Comparison of ENCODE assay signal across 1 cellular context in the genomic region with DNA sequence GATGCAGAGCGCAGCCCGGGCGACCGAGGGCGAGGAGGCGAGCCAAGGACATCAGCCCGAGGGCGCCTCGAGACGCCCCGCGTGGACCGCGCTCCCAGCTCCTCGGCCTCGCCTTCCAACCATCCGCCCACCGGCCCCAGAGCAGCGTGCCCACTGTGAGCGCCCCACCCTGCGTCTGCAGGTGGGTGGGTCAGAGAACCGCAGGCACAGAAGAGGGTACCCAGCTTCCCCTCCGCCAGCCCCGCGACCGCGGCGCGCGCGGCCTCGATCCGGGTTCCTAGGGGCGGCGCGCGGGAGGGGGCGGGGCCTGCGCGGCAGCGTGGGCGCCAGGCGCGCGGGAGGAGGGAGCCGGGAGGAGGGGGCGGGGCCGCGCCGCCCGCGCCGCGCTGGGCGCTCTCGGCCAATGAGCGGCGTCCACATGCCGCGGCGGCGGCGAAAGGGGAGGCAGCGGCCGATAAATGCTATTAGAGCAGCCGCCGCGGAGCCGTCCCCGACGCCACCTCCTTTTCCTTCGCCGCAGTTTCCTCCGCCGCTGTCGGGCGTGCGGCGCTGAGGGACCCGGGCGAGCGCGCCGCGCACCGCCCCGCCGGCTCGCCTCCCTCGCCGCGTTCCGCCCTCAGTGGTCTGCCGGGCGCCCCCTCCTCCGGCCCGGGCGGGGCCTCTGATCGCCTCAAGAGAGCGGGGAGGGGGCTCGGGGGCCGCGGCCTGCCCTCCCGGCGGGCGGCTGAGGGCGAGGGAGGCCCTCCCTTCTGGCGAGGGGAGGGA.
TF ChIP-seq lines count a peak whose summit lies in the region.

A gene (plus strand): TSS at position 464 of the 765 bp plus-strand sequence. CDS start 543 bp downstream, outside the sequence.

TF ChIP-seq in HepG2, 621 proteins besides CTCF, POLR2A, EP300 and RAD21 (continued from another document and continues in another):
- TF ChIP-seq, protein P1, sequence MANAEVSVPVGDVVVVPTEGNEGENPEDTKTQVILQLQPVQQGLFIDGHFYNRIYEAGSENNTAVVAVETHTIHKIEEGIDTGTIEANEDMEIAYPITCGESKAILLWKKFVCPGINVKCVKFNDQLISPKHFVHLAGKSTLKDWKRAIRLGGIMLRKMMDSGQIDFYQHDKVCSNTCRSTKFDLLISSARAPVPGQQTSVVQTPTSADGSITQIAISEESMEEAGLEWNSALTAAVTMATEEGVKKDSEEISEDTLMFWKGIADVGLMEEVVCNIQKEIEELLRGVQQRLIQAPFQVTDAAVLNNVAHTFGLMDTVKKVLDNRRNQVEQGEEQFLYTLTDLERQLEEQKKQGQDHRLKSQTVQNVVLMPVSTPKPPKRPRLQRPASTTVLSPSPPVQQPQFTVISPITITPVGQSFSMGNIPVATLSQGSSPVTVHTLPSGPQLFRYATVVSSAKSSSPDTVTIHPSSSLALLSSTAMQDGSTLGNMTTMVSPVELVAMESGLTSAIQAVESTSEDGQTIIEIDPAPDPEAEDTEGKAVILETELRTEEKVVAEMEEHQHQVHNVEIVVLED (CRISPR knock-in tag; IDR thresholded peaks at IDR 0.05; ENCODE audit: borderline replicate concordance): peak; percentile 37
- TF ChIP-seq ZNF530 (CRISPR knock-in tag; IDR thresholded peaks at IDR 0.05; ENCODE audit: low read depth) (no peak), ZNF607 (CRISPR knock-in tag; IDR thresholded peaks at IDR 0.05; ENCODE audit: borderline replicate concordance) (0 out of 2 replicates have a peak, but pooled peaks have one; percentile 68), ZNF253 (CRISPR knock-in tag; IDR thresholded peaks at IDR 0.05; ENCODE audit: borderline replicate concordance) (no peak), KAT7 (CRISPR knock-in tag; IDR thresholded peaks at IDR 0.05; ENCODE audit: borderline replicate concordance) (no peak; the same call in 1 of the 2 replicates), HOXA9 (CRISPR knock-in tag; IDR thresholded peaks at IDR 0.05; ENCODE audit: borderline replicate concordance) (0 out of 2 replicates have a peak, but pooled peaks have one; percentile 45), ZEB1 (IDR thresholded peaks at IDR 0.05; ENCODE audit: insufficient replicate concordance, low read depth) (no peak), TAF1 (CRISPR knock-in tag; IDR thresholded peaks at IDR 0.05) (peak; percentile 62), RFXANK (CRISPR knock-in tag; IDR thresholded peaks at IDR 0.05) (no peak), TEAD3 (CRISPR knock-in tag; optimal IDR thresholded peaks at IDR 0.05; ENCODE audit: borderline replicate concordance) (peak; percentile 11), ZNF225 (CRISPR knock-in tag; IDR thresholded peaks at IDR 0.05) (0 out of 2 replicates have a peak, but pooled peaks have one; percentile 65), ZNF296 (CRISPR knock-in tag; conservative IDR thresholded peaks at IDR 0.05) (no peak), ZNF747 (CRISPR knock-in tag; IDR thresholded peaks at IDR 0.05; ENCODE audit: borderline replicate concordance) (no peak), BRD4 (CRISPR knock-in tag; IDR thresholded peaks at IDR 0.05) (peak; percentile 57; the same call in 1 of the 2 replicates), ZNF274 (CRISPR knock-in tag; IDR thresholded peaks at IDR 0.05) (no peak), ZNF788 (CRISPR knock-in tag; IDR thresholded peaks at IDR 0.05; ENCODE audit: borderline replicate concordance) (peak; percentile 23; the same call in 1 of the 2 replicates), ZFP36L1 (CRISPR knock-in tag; IDR thresholded peaks at IDR 0.05) (peak; percentile 79; the same call in 1 of the 2 replicates)
- TF ChIP-seq, protein P2, sequence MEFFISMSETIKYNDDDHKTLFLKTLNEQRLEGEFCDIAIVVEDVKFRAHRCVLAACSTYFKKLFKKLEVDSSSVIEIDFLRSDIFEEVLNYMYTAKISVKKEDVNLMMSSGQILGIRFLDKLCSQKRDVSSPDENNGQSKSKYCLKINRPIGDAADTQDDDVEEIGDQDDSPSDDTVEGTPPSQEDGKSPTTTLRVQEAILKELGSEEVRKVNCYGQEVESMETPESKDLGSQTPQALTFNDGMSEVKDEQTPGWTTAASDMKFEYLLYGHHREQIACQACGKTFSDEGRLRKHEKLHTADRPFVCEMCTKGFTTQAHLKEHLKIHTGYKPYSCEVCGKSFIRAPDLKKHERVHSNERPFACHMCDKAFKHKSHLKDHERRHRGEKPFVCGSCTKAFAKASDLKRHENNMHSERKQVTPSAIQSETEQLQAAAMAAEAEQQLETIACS (CRISPR knock-in tag; IDR thresholded peaks at IDR 0.05): peak; percentile 85
- TF ChIP-seq, protein P3, sequence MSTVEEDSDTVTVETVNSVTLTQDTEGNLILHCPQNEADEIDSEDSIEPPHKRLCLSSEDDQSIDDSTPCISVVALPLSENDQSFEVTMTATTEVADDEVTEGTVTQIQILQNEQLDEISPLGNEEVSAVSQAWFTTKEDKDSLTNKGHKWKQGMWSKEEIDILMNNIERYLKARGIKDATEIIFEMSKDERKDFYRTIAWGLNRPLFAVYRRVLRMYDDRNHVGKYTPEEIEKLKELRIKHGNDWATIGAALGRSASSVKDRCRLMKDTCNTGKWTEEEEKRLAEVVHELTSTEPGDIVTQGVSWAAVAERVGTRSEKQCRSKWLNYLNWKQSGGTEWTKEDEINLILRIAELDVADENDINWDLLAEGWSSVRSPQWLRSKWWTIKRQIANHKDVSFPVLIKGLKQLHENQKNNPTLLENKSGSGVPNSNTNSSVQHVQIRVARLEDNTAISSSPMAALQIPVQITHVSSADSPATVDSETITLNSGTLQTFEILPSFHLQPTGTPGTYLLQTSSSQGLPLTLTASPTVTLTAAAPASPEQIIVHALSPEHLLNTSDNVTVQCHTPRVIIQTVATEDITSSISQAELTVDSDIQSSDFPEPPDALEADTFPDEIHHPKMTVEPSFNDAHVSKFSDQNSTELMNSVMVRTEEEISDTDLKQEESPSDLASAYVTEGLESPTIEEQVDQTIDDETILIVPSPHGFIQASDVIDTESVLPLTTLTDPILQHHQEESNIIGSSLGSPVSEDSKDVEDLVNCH (CRISPR knock-in tag; IDR thresholded peaks at IDR 0.05): no peak
- TF ChIP-seq, protein P4, sequence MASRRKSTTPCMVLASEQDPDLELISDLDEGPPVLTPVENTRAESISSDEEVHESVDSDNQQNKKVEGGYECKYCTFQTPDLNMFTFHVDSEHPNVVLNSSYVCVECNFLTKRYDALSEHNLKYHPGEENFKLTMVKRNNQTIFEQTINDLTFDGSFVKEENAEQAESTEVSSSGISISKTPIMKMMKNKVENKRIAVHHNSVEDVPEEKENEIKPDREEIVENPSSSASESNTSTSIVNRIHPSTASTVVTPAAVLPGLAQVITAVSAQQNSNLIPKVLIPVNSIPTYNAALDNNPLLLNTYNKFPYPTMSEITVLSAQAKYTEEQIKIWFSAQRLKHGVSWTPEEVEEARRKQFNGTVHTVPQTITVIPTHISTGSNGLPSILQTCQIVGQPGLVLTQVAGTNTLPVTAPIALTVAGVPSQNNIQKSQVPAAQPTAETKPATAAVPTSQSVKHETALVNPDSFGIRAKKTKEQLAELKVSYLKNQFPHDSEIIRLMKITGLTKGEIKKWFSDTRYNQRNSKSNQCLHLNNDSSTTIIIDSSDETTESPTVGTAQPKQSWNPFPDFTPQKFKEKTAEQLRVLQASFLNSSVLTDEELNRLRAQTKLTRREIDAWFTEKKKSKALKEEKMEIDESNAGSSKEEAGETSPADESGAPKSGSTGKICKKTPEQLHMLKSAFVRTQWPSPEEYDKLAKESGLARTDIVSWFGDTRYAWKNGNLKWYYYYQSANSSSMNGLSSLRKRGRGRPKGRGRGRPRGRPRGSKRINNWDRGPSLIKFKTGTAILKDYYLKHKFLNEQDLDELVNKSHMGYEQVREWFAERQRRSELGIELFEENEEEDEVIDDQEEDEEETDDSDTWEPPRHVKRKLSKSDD (CRISPR knock-in tag; IDR thresholded peaks at IDR 0.05; ENCODE audit: low read depth): 0 out of 2 replicates have a peak, but pooled peaks have one; percentile 50
- TF ChIP-seq, protein P5, sequence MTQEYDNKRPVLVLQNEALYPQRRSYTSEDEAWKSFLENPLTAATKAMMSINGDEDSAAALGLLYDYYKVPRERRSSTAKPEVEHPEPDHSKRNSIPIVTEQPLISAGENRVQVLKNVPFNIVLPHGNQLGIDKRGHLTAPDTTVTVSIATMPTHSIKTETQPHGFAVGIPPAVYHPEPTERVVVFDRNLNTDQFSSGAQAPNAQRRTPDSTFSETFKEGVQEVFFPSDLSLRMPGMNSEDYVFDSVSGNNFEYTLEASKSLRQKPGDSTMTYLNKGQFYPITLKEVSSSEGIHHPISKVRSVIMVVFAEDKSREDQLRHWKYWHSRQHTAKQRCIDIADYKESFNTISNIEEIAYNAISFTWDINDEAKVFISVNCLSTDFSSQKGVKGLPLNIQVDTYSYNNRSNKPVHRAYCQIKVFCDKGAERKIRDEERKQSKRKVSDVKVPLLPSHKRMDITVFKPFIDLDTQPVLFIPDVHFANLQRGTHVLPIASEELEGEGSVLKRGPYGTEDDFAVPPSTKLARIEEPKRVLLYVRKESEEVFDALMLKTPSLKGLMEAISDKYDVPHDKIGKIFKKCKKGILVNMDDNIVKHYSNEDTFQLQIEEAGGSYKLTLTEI (CRISPR knock-in tag; conservative IDR thresholded peaks at IDR 0.05): no peak
- TF ChIP-seq, protein P6, sequence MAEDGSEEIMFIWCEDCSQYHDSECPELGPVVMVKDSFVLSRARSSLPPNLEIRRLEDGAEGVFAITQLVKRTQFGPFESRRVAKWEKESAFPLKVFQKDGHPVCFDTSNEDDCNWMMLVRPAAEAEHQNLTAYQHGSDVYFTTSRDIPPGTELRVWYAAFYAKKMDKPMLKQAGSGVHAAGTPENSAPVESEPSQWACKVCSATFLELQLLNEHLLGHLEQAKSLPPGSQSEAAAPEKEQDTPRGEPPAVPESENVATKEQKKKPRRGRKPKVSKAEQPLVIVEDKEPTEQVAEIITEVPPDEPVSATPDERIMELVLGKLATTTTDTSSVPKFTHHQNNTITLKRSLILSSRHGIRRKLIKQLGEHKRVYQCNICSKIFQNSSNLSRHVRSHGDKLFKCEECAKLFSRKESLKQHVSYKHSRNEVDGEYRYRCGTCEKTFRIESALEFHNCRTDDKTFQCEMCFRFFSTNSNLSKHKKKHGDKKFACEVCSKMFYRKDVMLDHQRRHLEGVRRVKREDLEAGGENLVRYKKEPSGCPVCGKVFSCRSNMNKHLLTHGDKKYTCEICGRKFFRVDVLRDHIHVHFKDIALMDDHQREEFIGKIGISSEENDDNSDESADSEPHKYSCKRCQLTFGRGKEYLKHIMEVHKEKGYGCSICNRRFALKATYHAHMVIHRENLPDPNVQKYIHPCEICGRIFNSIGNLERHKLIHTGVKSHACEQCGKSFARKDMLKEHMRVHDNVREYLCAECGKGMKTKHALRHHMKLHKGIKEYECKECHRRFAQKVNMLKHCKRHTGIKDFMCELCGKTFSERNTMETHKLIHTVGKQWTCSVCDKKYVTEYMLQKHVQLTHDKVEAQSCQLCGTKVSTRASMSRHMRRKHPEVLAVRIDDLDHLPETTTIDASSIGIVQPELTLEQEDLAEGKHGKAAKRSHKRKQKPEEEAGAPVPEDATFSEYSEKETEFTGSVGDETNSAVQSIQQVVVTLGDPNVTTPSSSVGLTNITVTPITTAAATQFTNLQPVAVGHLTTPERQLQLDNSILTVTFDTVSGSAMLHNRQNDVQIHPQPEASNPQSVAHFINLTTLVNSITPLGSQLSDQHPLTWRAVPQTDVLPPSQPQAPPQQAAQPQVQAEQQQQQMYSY (CRISPR knock-in tag; IDR thresholded peaks at IDR 0.05): no peak
- TF ChIP-seq, protein P7, sequence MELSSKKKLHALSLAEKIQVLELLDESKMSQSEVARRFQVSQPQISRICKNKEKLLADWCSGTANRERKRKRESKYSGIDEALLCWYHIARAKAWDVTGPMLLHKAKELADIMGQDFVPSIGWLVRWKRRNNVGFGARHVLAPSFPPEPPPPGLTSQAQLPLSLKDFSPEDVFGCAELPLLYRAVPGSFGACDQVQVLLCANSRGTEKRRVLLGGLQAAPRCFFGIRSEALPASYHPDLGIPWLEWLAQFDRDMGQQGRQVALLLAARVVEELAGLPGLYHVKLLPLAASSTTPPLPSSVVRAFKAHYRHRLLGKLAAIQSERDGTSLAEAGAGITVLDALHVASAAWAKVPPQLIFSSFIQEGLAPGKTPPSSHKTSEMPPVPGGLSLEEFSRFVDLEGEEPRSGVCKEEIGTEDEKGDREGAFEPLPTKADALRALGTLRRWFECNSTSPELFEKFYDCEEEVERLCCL (CRISPR knock-in tag; IDR thresholded peaks at IDR 0.05; ENCODE audit: borderline replicate concordance): no peak; the same call in 1 of the 2 replicates
- TF ChIP-seq, protein P8, sequence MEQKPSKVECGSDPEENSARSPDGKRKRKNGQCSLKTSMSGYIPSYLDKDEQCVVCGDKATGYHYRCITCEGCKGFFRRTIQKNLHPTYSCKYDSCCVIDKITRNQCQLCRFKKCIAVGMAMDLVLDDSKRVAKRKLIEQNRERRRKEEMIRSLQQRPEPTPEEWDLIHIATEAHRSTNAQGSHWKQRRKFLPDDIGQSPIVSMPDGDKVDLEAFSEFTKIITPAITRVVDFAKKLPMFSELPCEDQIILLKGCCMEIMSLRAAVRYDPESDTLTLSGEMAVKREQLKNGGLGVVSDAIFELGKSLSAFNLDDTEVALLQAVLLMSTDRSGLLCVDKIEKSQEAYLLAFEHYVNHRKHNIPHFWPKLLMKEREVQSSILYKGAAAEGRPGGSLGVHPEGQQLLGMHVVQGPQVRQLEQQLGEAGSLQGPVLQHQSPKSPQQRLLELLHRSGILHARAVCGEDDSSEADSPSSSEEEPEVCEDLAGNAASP (CRISPR knock-in tag; IDR thresholded peaks at IDR 0.05; ENCODE audit: borderline replicate concordance): peak; percentile 48; the same call in 1 of the 2 replicates
- TF ChIP-seq, protein P9, sequence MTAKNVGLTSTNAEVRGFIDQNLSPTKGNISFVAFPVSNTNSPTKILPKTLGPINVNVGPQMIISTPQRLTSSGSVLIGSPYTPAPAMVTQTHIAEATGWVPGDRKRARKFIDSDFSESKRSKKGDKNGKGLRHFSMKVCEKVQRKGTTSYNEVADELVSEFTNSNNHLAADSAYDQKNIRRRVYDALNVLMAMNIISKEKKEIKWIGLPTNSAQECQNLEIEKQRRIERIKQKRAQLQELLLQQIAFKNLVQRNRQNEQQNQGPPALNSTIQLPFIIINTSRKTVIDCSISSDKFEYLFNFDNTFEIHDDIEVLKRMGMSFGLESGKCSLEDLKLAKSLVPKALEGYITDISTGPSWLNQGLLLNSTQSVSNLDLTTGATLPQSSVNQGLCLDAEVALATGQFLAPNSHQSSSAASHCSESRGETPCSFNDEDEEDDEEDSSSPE (CRISPR knock-in tag; IDR thresholded peaks at IDR 0.05): peak; percentile 55
- TF ChIP-seq, protein P10, sequence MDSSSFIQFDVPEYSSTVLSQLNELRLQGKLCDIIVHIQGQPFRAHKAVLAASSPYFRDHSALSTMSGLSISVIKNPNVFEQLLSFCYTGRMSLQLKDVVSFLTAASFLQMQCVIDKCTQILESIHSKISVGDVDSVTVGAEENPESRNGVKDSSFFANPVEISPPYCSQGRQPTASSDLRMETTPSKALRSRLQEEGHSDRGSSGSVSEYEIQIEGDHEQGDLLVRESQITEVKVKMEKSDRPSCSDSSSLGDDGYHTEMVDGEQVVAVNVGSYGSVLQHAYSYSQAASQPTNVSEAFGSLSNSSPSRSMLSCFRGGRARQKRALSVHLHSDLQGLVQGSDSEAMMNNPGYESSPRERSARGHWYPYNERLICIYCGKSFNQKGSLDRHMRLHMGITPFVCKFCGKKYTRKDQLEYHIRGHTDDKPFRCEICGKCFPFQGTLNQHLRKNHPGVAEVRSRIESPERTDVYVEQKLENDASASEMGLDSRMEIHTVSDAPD (CRISPR knock-in tag; IDR thresholded peaks at IDR 0.05): no peak
- TF ChIP-seq, protein P11, sequence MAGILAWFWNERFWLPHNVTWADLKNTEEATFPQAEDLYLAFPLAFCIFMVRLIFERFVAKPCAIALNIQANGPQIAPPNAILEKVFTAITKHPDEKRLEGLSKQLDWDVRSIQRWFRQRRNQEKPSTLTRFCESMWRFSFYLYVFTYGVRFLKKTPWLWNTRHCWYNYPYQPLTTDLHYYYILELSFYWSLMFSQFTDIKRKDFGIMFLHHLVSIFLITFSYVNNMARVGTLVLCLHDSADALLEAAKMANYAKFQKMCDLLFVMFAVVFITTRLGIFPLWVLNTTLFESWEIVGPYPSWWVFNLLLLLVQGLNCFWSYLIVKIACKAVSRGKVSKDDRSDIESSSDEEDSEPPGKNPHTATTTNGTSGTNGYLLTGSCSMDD (CRISPR knock-in tag; IDR thresholded peaks at IDR 0.05): no peak
